13 cellular contexts compared by ENCODE assay signal in genomic region chr17:83014297-83014696, GRCh38.
"Had no signal": no experiment of that assay in that cellular context is flagged by ENCODE, and none has a peak within 500 bp of the region (broad histone marks: within the 10 kb centered on the region; RNA-seq: fewer than 3 reads in every experiment).

No MANE protein-coding gene starts in this region.

- H3K9me3 ChIP-seq: left lung, neutrophil, thyroid gland had no signal

- H3K4me3 ChIP-seq: left lung, thyroid gland had no signal

- H3K27ac ChIP-seq: left lung, neutrophil, thyroid gland, WERI-Rb-1 had no signal

- DNase-seq: activated CD4-positive, alpha-beta memory T cell treated with anti-CD3 and anti-CD28 coated beads for 36 hours; activated CD4-positive, alpha-beta T cell treated with anti-CD3 and anti-CD28 coated beads for 36 hours; activated CD8-positive, alpha-beta memory T cell treated with anti-CD3 and anti-CD28 coated beads, Interleukin-2, amount 10 ng/mL, durations not matched to agents 7 days and 5 days; activated naive CD4-positive, alpha-beta T cell treated with anti-CD3 and anti-CD28 coated beads, Interleukin-2, amount 50 U/mL, for 16 hours; activated T-cell treated with anti-CD3 and anti-CD28 coated beads, Interleukin-2, amount 50 U/mL, for 1 hour; mammary epithelial cell; naive B cell; stimulated activated CD4-positive, alpha-beta T cell treated with anti-CD3 and anti-CD28 coated beads, Interleukin-2, amount 100 ng/mL, for 48 hours; stimulated activated naive B cell treated with anti-CD40 and anti-IgM and Interleukin-4, amounts not matched to agents 10 μg/mL and 1 μg/mL and 100 μg/mL, for 72 hours; thyroid gland; WERI-Rb-1 had no signal

- H3K36me3 ChIP-seq: left lung, thyroid gland had no signal
